Comparison of ENCODE assay signal across 23 cellular contexts in the genomic region with DNA sequence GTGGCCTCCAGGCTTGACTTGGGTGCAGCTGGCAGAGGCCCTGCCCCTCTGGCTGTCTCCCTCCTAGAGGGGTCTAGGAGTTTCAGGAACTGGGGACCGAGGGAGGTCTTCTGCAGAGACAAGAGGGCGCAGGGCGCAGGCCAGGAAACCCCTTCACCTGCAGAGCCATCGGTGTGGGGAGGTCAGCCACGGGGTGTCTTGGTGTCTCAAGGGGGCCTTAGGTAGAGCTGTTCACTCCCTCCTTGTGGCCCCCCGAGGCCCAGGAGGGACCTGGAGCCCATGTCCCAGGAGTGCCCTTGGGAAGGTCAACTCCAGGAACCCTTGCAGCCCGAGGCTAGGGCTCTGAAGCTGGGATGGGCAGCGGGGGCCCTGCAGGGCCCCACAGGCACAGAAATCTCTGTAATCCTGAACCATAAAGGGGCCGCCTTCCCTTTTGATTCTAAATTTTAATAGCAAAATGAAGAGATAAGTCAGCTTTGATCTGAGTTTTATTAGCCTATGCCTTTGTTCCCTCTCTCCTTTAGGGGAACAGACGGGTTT. TPM values are rescaled to one million over a fixed set of nuclear protein-coding genes. Genes with fewer than 3 reads are reported as not detected.
DNase-seq lines count a peak whose midpoint lies in the region; ATAC-seq, FAIRE-seq and TF ChIP-seq lines count a peak whose summit lies in the region.
"Had no signal": no experiment of that assay in that cellular context is flagged by ENCODE, and none has a peak within 500 bp of the region (broad histone marks: within the 10 kb centered on the region; RNA-seq: fewer than 3 reads in every experiment).

No MANE protein-coding gene starts in this region.

- peak; percentile 59 for DNase-seq in natural killer cell treated with Interleukin-12 subunit alpha and Interleukin-12 subunit beta and Interleukin-15 and Interleukin-18, amount 100 ng/mL, for 72 hours (ENCODE audit: low spot score)
- no peak for DNase-seq in natural killer cell
- peak; percentile 4 for DNase-seq in WTC11 (ENCODE audit: low spot score)
- DNase-seq in osteoblast (ENCODE audit: insufficient read length, low spot score, missing footprints), result peak; percentile 80
- no peak for DNase-seq in NCI-H2107 treated with DMSO at 0.1 percent for 48 hours (lab: John Stamatoyannopoulos, UW; ENCODE audit: unreplicated experiment)
- DNase-seq in H54 (ENCODE audit: insufficient read length, low spot score), result no peak
- DNase-seq: activated CD4-positive, alpha-beta memory T cell treated with anti-CD3 and anti-CD28 coated beads, Interleukin-2, amount 10 ng/mL, durations not matched to agents 7 days and 5 days; activated naive CD8-positive, alpha-beta T cell treated with anti-CD3 and anti-CD28 coated beads, Interleukin-2, amount 50 U/mL, for 24 hours; activated T-cell treated with anti-CD3 and anti-CD28 coated beads, Interleukin-2, amount 50 U/mL, for 4 hours; brain microvascular endothelial cell; foreskin fibroblast; hippocampal formation; NCI-H1105; NCI-H524 treated with DMSO at 0.1 percent for 48 hours; SIG-M5; substantia nigra; WERI-Rb-1 had no signal

- CTCF ChIA-PET in WTC11 (lab: Charles Lee), result interaction anchor here (1.3 to 2.2 kb wide), 2 partner anchors 95 to 102 kb away, joined by 5 to 7 read pairs; no protein-coding TSS in a partner anchor

- H3K36me3 ChIP-seq in osteoblast (ENCODE audit: insufficient read depth, low read length) (no peaks in the 10 kb centered on the region), gastroesophageal sphincter (no peaks in the 10 kb centered on the region)
- H3K36me3 ChIP-seq: brain microvascular endothelial cell, WERI-Rb-1 had no signal

- intact Hi-C loops in natural killer cell (cut with micrococcal nuclease), result no loop called here

- no peak overlapping the region for H2AFZ ChIP-seq in osteoblast (ENCODE audit: low read length)

- H3K4me3 ChIP-seq in osteoblast (ENCODE audit: insufficient read depth, low read length) (no peak overlapping the region), gastroesophageal sphincter (no peak overlapping the region)

- H3K36me3 Mint-ChIP-seq in natural killer cell treated with Interleukin-12 subunit alpha and Interleukin-12 subunit beta and Interleukin-15 and Interleukin-18, amount 100 ng/mL, for 72 hours, result no peaks in the 10 kb centered on the region
- no peaks in the 10 kb centered on the region for H3K36me3 Mint-ChIP-seq in natural killer cell
- no peaks in the 10 kb centered on the region for H3K36me3 Mint-ChIP-seq in WTC11

- H3K4me3 Mint-ChIP-seq in natural killer cell treated with Interleukin-12 subunit alpha and Interleukin-12 subunit beta and Interleukin-15 and Interleukin-18, amount 100 ng/mL, for 72 hours, result no peak overlapping the region
- no peak overlapping the region for H3K4me3 Mint-ChIP-seq in natural killer cell
- no peak overlapping the region for H3K4me3 Mint-ChIP-seq in WTC11
- H3K4me3 Mint-ChIP-seq: activated CD4-positive, alpha-beta memory T cell treated with anti-CD3 and anti-CD28 coated beads, Interleukin-2, amount 10 ng/mL, durations not matched to agents 7 days and 5 days; activated naive CD8-positive, alpha-beta T cell treated with anti-CD3 and anti-CD28 coated beads, Interleukin-2, amount 50 U/mL, for 24 hours; activated T-cell treated with anti-CD3 and anti-CD28 coated beads, Interleukin-2, amount 50 U/mL, for 4 hours; dendritic cell treated with granulocyte-macrophage colony-stimulating factor and Interleukin-4, amounts not matched to agents 40 ng/mL and 50 ng/mL, for 4 days; neural crest cell; T-helper 1 cell treated with Interleukin-12 subunit alpha and Interleukin-12 subunit beta and Interleukin-4 antibody, amounts not matched to agents 30 μg/mL and 1 μg/mL, for 36 hours had no signal

- H3K4me1 ChIP-seq in osteoblast (ENCODE audit: insufficient read depth, low read length) (no peaks in the 10 kb centered on the region), gastroesophageal sphincter (no peaks in the 10 kb centered on the region)

- H3K9me3 ChIP-seq in osteoblast (ENCODE audit: low read depth, low read length), result peaks cover 2% of the 10 kb centered on the region
- H3K9me3 ChIP-seq in gastroesophageal sphincter, result peaks cover 0 to 6% (median 0%) of the 10 kb centered on the region in 3 donors

- no peak for ATAC-seq in natural killer cell treated with Interleukin-12 subunit alpha and Interleukin-12 subunit beta and Interleukin-15 and Interleukin-18, amount 100 ng/mL, for 72 hours
- no peak for ATAC-seq in natural killer cell
- ATAC-seq in WTC11, result no peak
- ATAC-seq in gastroesophageal sphincter, result no peak
- ATAC-seq: activated naive CD8-positive, alpha-beta T cell treated with anti-CD3 and anti-CD28 coated beads, Interleukin-2, amount 50 U/mL, for 24 hours; activated T-cell treated with anti-CD3 and anti-CD28 coated beads, Interleukin-2, amount 50 U/mL, for 4 hours had no signal

- no peaks in the 10 kb centered on the region for H4K20me1 ChIP-seq in osteoblast (ENCODE audit: insufficient read depth, low read length)

- H3K9me3 Mint-ChIP-seq in natural killer cell treated with Interleukin-12 subunit alpha and Interleukin-12 subunit beta and Interleukin-15 and Interleukin-18, amount 100 ng/mL, for 72 hours, result no peaks in the 10 kb centered on the region
- H3K9me3 Mint-ChIP-seq in natural killer cell (peaks cover 2 to 3% of the 10 kb centered on the region in 2 donors), WTC11 (no peaks in the 10 kb centered on the region)
- H3K9me3 Mint-ChIP-seq: activated CD4-positive, alpha-beta memory T cell treated with anti-CD3 and anti-CD28 coated beads, Interleukin-2, amount 10 ng/mL, durations not matched to agents 7 days and 5 days; activated naive CD8-positive, alpha-beta T cell treated with anti-CD3 and anti-CD28 coated beads, Interleukin-2, amount 50 U/mL, for 24 hours; T-helper 1 cell treated with Interleukin-12 subunit alpha and Interleukin-12 subunit beta and Interleukin-4 antibody, amounts not matched to agents 30 μg/mL and 1 μg/mL, for 36 hours had no signal

- no peak for TF ChIP-seq EP300 in gastroesophageal sphincter (IDR thresholded peaks at IDR 0.05)

- H3K27ac Mint-ChIP-seq in natural killer cell treated with Interleukin-12 subunit alpha and Interleukin-12 subunit beta and Interleukin-15 and Interleukin-18, amount 100 ng/mL, for 72 hours, result no peak overlapping the region
- H3K27ac Mint-ChIP-seq in natural killer cell, result no peak overlapping the region
- no peak overlapping the region for H3K27ac Mint-ChIP-seq in WTC11
- H3K27ac Mint-ChIP-seq: activated CD4-positive, alpha-beta memory T cell treated with anti-CD3 and anti-CD28 coated beads, Interleukin-2, amount 10 ng/mL, durations not matched to agents 7 days and 5 days; activated naive CD8-positive, alpha-beta T cell treated with anti-CD3 and anti-CD28 coated beads, Interleukin-2, amount 50 U/mL, for 24 hours; dendritic cell treated with granulocyte-macrophage colony-stimulating factor and Interleukin-4, amounts not matched to agents 40 ng/mL and 50 ng/mL, for 4 days; T-helper 1 cell treated with Interleukin-12 subunit alpha and Interleukin-12 subunit beta and Interleukin-4 antibody, amounts not matched to agents 30 μg/mL and 1 μg/mL, for 36 hours had no signal

- TF ChIP-seq CTCF in natural killer cell (IDR thresholded peaks at IDR 0.05) (no peak), WTC11 (IDR thresholded peaks at IDR 0.05) (no peak), osteoblast (IDR thresholded peaks at IDR 0.05; ENCODE audit: extremely low read depth, low read depth, low read length) (no peak), gastroesophageal sphincter (IDR thresholded peaks at IDR 0.05) (no peak)

- WGBS in gastroesophageal sphincter (ENCODE audit: low coverage in 1 of 2), 2 donors, result 20% methylated on average over 1 of the region's 10 CpGs; no CpG with 5 or more reads in 1 of the 2 donors

- peaks cover 0 to 6% of the 10 kb centered on the region in 2 donors for H3K4me1 Mint-ChIP-seq in natural killer cell treated with Interleukin-12 subunit alpha and Interleukin-12 subunit beta and Interleukin-15 and Interleukin-18, amount 100 ng/mL, for 72 hours (ENCODE audit: low read depth in 2 of 2)
- H3K4me1 Mint-ChIP-seq in natural killer cell (peaks cover 0 to 7% of the 10 kb centered on the region in 2 donors), WTC11 (no peaks in the 10 kb centered on the region)
- H3K4me1 Mint-ChIP-seq: activated CD4-positive, alpha-beta memory T cell treated with anti-CD3 and anti-CD28 coated beads, Interleukin-2, amount 10 ng/mL, durations not matched to agents 7 days and 5 days; activated naive CD8-positive, alpha-beta T cell treated with anti-CD3 and anti-CD28 coated beads, Interleukin-2, amount 50 U/mL, for 24 hours; neural crest cell had no signal

- H3K27me3 ChIP-seq in osteoblast (ENCODE audit: insufficient read depth, low read length), result peaks cover 5% of the 10 kb centered on the region
- H3K27me3 ChIP-seq in gastroesophageal sphincter, result peaks cover 16% of the 10 kb centered on the region
- H3K27me3 ChIP-seq: brain microvascular endothelial cell had no signal

- H3K79me2 ChIP-seq in osteoblast (ENCODE audit: insufficient read depth, low read length), result no peaks in the 10 kb centered on the region

- TF ChIP-seq POLR2A in gastroesophageal sphincter (IDR thresholded peaks at IDR 0.05), result no peak
- no peak for TF ChIP-seq POLR2A in H54 (IDR thresholded peaks at IDR 0.05; ENCODE audit: low read depth, low read length)

- H3K27me3 Mint-ChIP-seq in natural killer cell treated with Interleukin-12 subunit alpha and Interleukin-12 subunit beta and Interleukin-15 and Interleukin-18, amount 100 ng/mL, for 72 hours, result no peaks in the 10 kb centered on the region
- H3K27me3 Mint-ChIP-seq in natural killer cell (ENCODE audit: low read depth in 2 of 2), result no peaks in the 10 kb centered on the region
- peaks cover 4% of the 10 kb centered on the region; the same call in 1 of the 2 replicates for H3K27me3 Mint-ChIP-seq in WTC11 (ENCODE audit: low read depth)
- H3K27me3 Mint-ChIP-seq: activated CD4-positive, alpha-beta memory T cell treated with anti-CD3 and anti-CD28 coated beads, Interleukin-2, amount 10 ng/mL, durations not matched to agents 7 days and 5 days; activated naive CD8-positive, alpha-beta T cell treated with anti-CD3 and anti-CD28 coated beads, Interleukin-2, amount 50 U/mL, for 24 hours had no signal

- POLR2A ChIA-PET in WTC11 (lab: Charles Lee), result no interaction called here

- no peak for FAIRE-seq in H54 (lab: Jason Lieb, UNC)
- FAIRE-seq: islet of Langerhans had no signal

- H3K27ac ChIP-seq in osteoblast (ENCODE audit: low read depth, low read length) (no peak overlapping the region), gastroesophageal sphincter (no peak overlapping the region)
- H3K27ac ChIP-seq: brain microvascular endothelial cell, WERI-Rb-1 had no signal

- no peak overlapping the region for H3K4me2 ChIP-seq in osteoblast (ENCODE audit: insufficient read depth, low read length)

RNA-seq across cellular contexts. Expression of gene TH, which starts 31.4 kb away (rescaled TPM):
- total RNA-seq in natural killer cell treated with Interleukin-12 subunit alpha and Interleukin-12 subunit beta and Interleukin-15 and Interleukin-18, amount 100 ng/mL, for 72 hours, result not detected
- total RNA-seq in natural killer cell (not detected), WTC11 (2021) (0.16 TPM in 1 of 3 replicates, not detected in the others), osteoblast (under 0.01 TPM in 1 of 2 replicates, not detected in the other), gastroesophageal sphincter (under 1 TPM in 2 of 4 donors, not detected in 2; 0.27 TPM)
- total RNA-seq: activated CD4-positive, alpha-beta memory T cell treated with anti-CD3 and anti-CD28 coated beads, Interleukin-2, amount 10 ng/mL, durations not matched to agents 7 days and 5 days; activated T-cell treated with anti-CD3 and anti-CD28 coated beads, Interleukin-2, amount 50 U/mL, for 4 hours; H4 had no signal

RNA-seq across cellular contexts. Expression of gene INS, which starts 42.0 kb away (rescaled TPM):
- total RNA-seq in natural killer cell treated with Interleukin-12 subunit alpha and Interleukin-12 subunit beta and Interleukin-15 and Interleukin-18, amount 100 ng/mL, for 72 hours, result not detected
- total RNA-seq in natural killer cell, result not detected
- 0.44 to 0.62 TPM in 2 of 3 replicates, not detected in the other for total RNA-seq in WTC11 (2021)
- total RNA-seq in osteoblast, result not detected in 2 replicates
- not detected for total RNA-seq in gastroesophageal sphincter
- total RNA-seq: activated CD4-positive, alpha-beta memory T cell treated with anti-CD3 and anti-CD28 coated beads, Interleukin-2, amount 10 ng/mL, durations not matched to agents 7 days and 5 days; activated T-cell treated with anti-CD3 and anti-CD28 coated beads, Interleukin-2, amount 50 U/mL, for 4 hours; H4; neural crest cell had no signal

Comparison
In these comparisons a context has a peak if more than half of its experiments do, and no peak if none do; other contexts are left out.
1. DNase-seq: peak in natural killer cell treated with Interleukin-12 subunit alpha and Interleukin-12 subunit beta and Interleukin-15 and Interleukin-18, amount 100 ng/mL, for 72 hours (single experiment), WTC11 (single experiment) and osteoblast (single experiment); none in natural killer cell (single experiment), NCI-H2107 treated with DMSO at 0.1 percent for 48 hours (single experiment) and H54 (single experiment).